Comparison of ENCODE assay signal across 19 cellular contexts in the genomic region with DNA sequence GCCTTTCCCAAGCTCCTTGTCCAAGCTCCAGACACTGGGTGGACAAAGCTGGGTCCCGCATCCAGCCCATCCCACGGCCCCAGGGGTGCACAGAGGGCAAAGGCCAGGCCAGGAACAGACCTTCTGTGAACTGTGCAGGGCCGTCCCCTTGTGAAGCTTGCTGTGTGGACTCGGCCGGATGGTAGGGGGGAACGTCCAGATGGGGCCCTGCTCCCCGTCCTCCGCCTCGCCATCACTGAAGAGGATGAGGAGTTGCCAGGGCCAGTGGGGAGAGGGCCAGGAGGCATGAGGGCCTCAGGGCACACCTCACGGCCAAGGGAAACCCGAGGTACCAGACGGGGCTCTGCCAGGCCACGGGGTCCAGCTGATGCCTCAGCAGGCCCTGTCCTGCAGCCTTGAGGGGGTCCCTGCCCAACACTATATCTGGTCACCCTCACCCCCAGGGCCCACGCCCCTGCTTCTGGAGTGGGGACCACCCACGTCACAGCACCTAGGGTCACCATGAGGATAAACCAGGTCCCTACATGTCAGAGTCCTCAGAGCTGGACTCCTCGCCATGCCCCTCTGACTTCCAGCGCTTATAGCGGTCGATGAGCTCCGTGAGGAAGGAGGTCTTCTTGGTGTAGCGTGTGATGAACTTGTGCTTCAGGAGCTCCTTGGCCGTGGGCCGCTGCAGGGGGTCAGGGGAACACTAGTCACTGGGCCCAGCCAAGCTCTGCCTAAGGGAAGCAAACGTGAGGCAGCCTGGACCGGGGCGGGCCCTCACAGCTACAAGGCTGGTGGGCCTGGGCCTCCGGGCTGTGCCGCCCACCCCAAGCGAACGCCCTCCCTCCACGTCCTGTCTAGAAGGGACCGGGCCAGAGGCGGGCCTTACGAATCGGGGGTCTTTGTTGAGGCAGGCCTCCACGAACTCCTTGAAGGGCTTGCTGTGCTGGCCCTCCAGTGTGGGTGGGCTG. TPM values are rescaled to one million over a fixed set of nuclear protein-coding genes. Genes with fewer than 3 reads are reported as not detected.
DNase-seq lines count a peak whose midpoint lies in the region; ATAC-seq and TF ChIP-seq lines count a peak whose summit lies in the region.
"Had no signal": no experiment of that assay in that cellular context is flagged by ENCODE, and none has a peak within 500 bp of the region (broad histone marks: within the 10 kb centered on the region; RNA-seq: fewer than 3 reads in every experiment).

No MANE protein-coding gene starts in this region.

- TF ChIP-seq EP300 in gastroesophageal sphincter (IDR thresholded peaks at IDR 0.05) = no peak

- H3K27me3 ChIP-seq in psoas muscle (ENCODE audit: insufficient read depth in 3 of 3, low read length in 2 of 3) = no peaks in the 10 kb centered on the region
- H3K27me3 ChIP-seq in gastroesophageal sphincter = no peaks in the 10 kb centered on the region
- H3K27me3 ChIP-seq: SJSA1 had no signal

- intact Hi-C loops in psoas muscle (cut with DNase I) = no loop called here

- ATAC-seq in activated naive CD8-positive, alpha-beta T cell treated with anti-CD3 and anti-CD28 coated beads, Interleukin-2, amount 10 ng/mL, durations not matched to agents 7 days and 5 days (ENCODE audit: low read depth) = no peak
- no peak for ATAC-seq in activated naive CD8-positive, alpha-beta T cell treated with anti-CD3 and anti-CD28 coated beads, Interleukin-2, amount 50 U/mL, for 24 hours
- no peak for ATAC-seq in psoas muscle
- no peak for ATAC-seq in gastroesophageal sphincter
- ATAC-seq: CD8-positive, alpha-beta T cell; HCT116 had no signal

- no peak for TF ChIP-seq CTCF in HEK293 (tag by site-specific recombination; IDR thresholded peaks at IDR 0.05)
- no peak for TF ChIP-seq CTCF in psoas muscle (IDR thresholded peaks at IDR 0.05)
- TF ChIP-seq CTCF in gastroesophageal sphincter (IDR thresholded peaks at IDR 0.05) = no peak

- H3K4me1 ChIP-seq in HEK293 (ENCODE audit: control insufficient read depth, insufficient read depth, low read length) (no peaks in the 10 kb centered on the region), psoas muscle (peaks cover 35% of the 10 kb centered on the region), gastroesophageal sphincter (no peaks in the 10 kb centered on the region)
- H3K4me1 ChIP-seq: SJSA1 had no signal

- peaks cover 12 to 82% of the 10 kb centered on the region in 2 experiments; a peak in 2 of 3 replicates for H3K36me3 ChIP-seq in HEK293 (ENCODE audit: control insufficient read depth in 2 of 2, insufficient read depth in 1 of 2, low read length in 2 of 2)
- peaks cover 8 to 78% of the 10 kb centered on the region in 2 donors for H3K36me3 ChIP-seq in psoas muscle (ENCODE audit: insufficient read depth in 1 of 2, low read depth in 1 of 2)
- peaks cover 0 to 94% of the 10 kb centered on the region in 2 donors for H3K36me3 ChIP-seq in gastroesophageal sphincter

- no peaks in the 10 kb centered on the region for H3K27me3 Mint-ChIP-seq in activated naive CD8-positive, alpha-beta T cell treated with anti-CD3 and anti-CD28 coated beads, Interleukin-2, amount 10 ng/mL, durations not matched to agents 7 days and 5 days
- H3K27me3 Mint-ChIP-seq in activated naive CD8-positive, alpha-beta T cell treated with anti-CD3 and anti-CD28 coated beads, Interleukin-2, amount 50 U/mL, for 24 hours = no peaks in the 10 kb centered on the region

- DNase-seq in activated naive CD8-positive, alpha-beta T cell treated with anti-CD3 and anti-CD28 coated beads, Interleukin-2, amount 10 ng/mL, durations not matched to agents 7 days and 5 days = no peak
- DNase-seq in activated naive CD8-positive, alpha-beta T cell treated with anti-CD3 and anti-CD28 coated beads, Interleukin-2, amount 50 U/mL, for 24 hours = no peak
- DNase-seq in caudate nucleus (lab: John Stamatoyannopoulos, UW) (no peak), psoas muscle (no peak), epidermal melanocyte (ENCODE audit: insufficient read length, low spot score) (no peak), NCI-H748 treated with DMSO at 0.1 percent for 48 hours (lab: John Stamatoyannopoulos, UW) (no peak)
- DNase-seq: AML-193; C1 segment of cervical spinal cord; CD8-positive, alpha-beta T cell; MV-4-11; NCI-H1105 treated with DMSO at 0.1 percent for 48 hours; NCI-H2171; NCI-H345; NCI-H524; NCI-H82 had no signal

- no peak overlapping the region for H3K4me3 ChIP-seq in HEK293 (ENCODE audit: low read depth, low read length)
- no peak overlapping the region for H3K4me3 ChIP-seq in psoas muscle
- H3K4me3 ChIP-seq in gastroesophageal sphincter = no peak overlapping the region
- H3K4me3 ChIP-seq: SJSA1 had no signal

- no peaks in the 10 kb centered on the region for H3K9me3 Mint-ChIP-seq in activated naive CD8-positive, alpha-beta T cell treated with anti-CD3 and anti-CD28 coated beads, Interleukin-2, amount 10 ng/mL, durations not matched to agents 7 days and 5 days
- no peaks in the 10 kb centered on the region for H3K9me3 Mint-ChIP-seq in activated naive CD8-positive, alpha-beta T cell treated with anti-CD3 and anti-CD28 coated beads, Interleukin-2, amount 50 U/mL, for 24 hours
- H3K9me3 Mint-ChIP-seq: CD8-positive, alpha-beta T cell had no signal

- CTCF ChIA-PET in HEK293 (lab: Yijun Ruan, JAX) = no interaction called here

- no peaks in the 10 kb centered on the region for H3K4me1 Mint-ChIP-seq in activated naive CD8-positive, alpha-beta T cell treated with anti-CD3 and anti-CD28 coated beads, Interleukin-2, amount 10 ng/mL, durations not matched to agents 7 days and 5 days
- H3K4me1 Mint-ChIP-seq in activated naive CD8-positive, alpha-beta T cell treated with anti-CD3 and anti-CD28 coated beads, Interleukin-2, amount 50 U/mL, for 24 hours = no peaks in the 10 kb centered on the region

- H3K9me3 ChIP-seq in HEK293 (ENCODE audit: control insufficient read depth, insufficient read depth, low read depth, low read length) (no peaks in the 10 kb centered on the region), psoas muscle (no peaks in the 10 kb centered on the region), gastroesophageal sphincter (no peaks in the 10 kb centered on the region)
- H3K9me3 ChIP-seq: SJSA1 had no signal

- H3K27ac ChIP-seq in HEK293 (ENCODE audit: extremely low read depth, low read depth, low read length) = no peak overlapping the region
- peak overlapping the region; percentile 26 for H3K27ac ChIP-seq in caudate nucleus (ENCODE audit: low read depth, low read length)
- H3K27ac ChIP-seq in psoas muscle = peak overlapping the region; percentile 94
- H3K27ac ChIP-seq in gastroesophageal sphincter = no peak overlapping the region
- H3K27ac ChIP-seq: SJSA1 had no signal

- H3K4me3 Mint-ChIP-seq in activated naive CD8-positive, alpha-beta T cell treated with anti-CD3 and anti-CD28 coated beads, Interleukin-2, amount 10 ng/mL, durations not matched to agents 7 days and 5 days = no peak overlapping the region
- H3K4me3 Mint-ChIP-seq in activated naive CD8-positive, alpha-beta T cell treated with anti-CD3 and anti-CD28 coated beads, Interleukin-2, amount 50 U/mL, for 24 hours = no peak overlapping the region
- H3K4me3 Mint-ChIP-seq: CD8-positive, alpha-beta T cell had no signal

- peak overlapping the region; percentile 51 for H3K27ac Mint-ChIP-seq in activated naive CD8-positive, alpha-beta T cell treated with anti-CD3 and anti-CD28 coated beads, Interleukin-2, amount 10 ng/mL, durations not matched to agents 7 days and 5 days
- no peak overlapping the region for H3K27ac Mint-ChIP-seq in activated naive CD8-positive, alpha-beta T cell treated with anti-CD3 and anti-CD28 coated beads, Interleukin-2, amount 50 U/mL, for 24 hours
- H3K27ac Mint-ChIP-seq: CD8-positive, alpha-beta T cell had no signal

- WGBS in psoas muscle, 3 donors = 91 to 95% (median 91%) methylated on average over 35 to 36 of the region's 36 CpGs
- WGBS in gastroesophageal sphincter (ENCODE audit: low coverage in 1 of 2), 2 donors = no CpG with 5 or more reads among the region's 36 CpGs

- H3K36me3 Mint-ChIP-seq in activated naive CD8-positive, alpha-beta T cell treated with anti-CD3 and anti-CD28 coated beads, Interleukin-2, amount 10 ng/mL, durations not matched to agents 7 days and 5 days = no peaks in the 10 kb centered on the region
- H3K36me3 Mint-ChIP-seq in activated naive CD8-positive, alpha-beta T cell treated with anti-CD3 and anti-CD28 coated beads, Interleukin-2, amount 50 U/mL, for 24 hours (ENCODE audit: low read depth) = peaks cover 5% of the 10 kb centered on the region

- POLR2A ChIA-PET in activated naive CD8-positive, alpha-beta T cell treated with anti-CD3 and anti-CD28 coated beads, Interleukin-2, amount 10 ng/mL, durations not matched to agents 7 days and 5 days (lab: Charles Lee) = interaction anchor here (0.9 kb wide), 1 partner anchor 10 kb away, joined by 3 read pairs; a partner anchor contains a TSS
- POLR2A ChIA-PET in HEK293 (lab: Yijun Ruan, JAX) = interaction anchor here (0.6 to 1.0 kb wide), 2 partner anchors 8 to 18 kb away, joined by 3 to 4 read pairs; no protein-coding TSS in a partner anchor

- no peak for TF ChIP-seq POLR2A in gastroesophageal sphincter (IDR thresholded peaks at IDR 0.05)

TF ChIP-seq in HEK293, 187 proteins besides CTCF, POLR2A, EP300 and RAD21:
- TF ChIP-seq TRIM28 (IDR thresholded peaks at IDR 0.05; ENCODE audit: borderline replicate concordance, low read length) = no peak
- no peak for TF ChIP-seq IKZF3 (tag by site-specific recombination; IDR thresholded peaks at IDR 0.05)
- no peak for TF ChIP-seq SETDB1 (IDR thresholded peaks at IDR 0.05; ENCODE audit: insufficient read length, low read length)
- peak; percentile 26; the same call in 1 of the 2 replicates for TF ChIP-seq SP2 (tag by site-specific recombination; IDR thresholded peaks at IDR 0.05)
- TF ChIP-seq, protein P1, sequence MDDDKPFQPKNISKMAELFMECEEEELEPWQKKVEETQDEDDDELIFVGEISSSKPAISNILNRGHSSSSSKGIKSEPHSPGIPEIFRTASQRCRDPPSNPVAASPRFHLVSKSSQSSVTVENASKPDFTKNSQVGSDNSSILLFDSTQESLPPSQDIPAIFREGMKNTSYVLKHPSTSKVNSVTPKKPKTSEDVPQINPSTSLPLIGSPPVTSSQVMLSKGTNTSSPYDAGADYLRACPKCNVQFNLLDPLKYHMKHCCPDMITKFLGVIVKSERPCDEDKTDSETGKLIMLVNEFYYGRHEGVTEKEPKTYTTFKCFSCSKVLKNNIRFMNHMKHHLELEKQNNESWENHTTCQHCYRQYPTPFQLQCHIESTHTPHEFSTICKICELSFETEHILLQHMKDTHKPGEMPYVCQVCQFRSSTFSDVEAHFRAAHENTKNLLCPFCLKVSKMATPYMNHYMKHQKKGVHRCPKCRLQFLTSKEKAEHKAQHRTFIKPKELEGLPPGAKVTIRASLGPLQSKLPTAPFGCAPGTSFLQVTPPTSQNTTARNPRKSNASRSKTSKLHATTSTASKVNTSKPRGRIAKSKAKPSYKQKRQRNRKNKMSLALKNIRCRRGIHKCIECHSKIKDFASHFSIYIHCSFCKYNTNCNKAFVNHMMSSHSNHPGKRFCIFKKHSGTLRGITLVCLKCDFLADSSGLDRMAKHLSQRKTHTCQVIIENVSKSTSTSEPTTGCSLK (tag by site-specific recombination; IDR thresholded peaks at IDR 0.05) = no peak

RNA-seq across cellular contexts. Expression of a gene that starts 10.0 kb away (rescaled TPM):
- total RNA-seq in activated naive CD8-positive, alpha-beta T cell treated with anti-CD3 and anti-CD28 coated beads, Interleukin-2, amount 10 ng/mL, durations not matched to agents 7 days and 5 days = 100 to 1,000 TPM; 156 to 162 TPM
- total RNA-seq in psoas muscle = 100 to 1,000 TPM; 268 to 382 (median 276) TPM
- polyA plus RNA-seq in psoas muscle = 100 to 1,000 TPM; 227 to 489 (median 385) TPM
- 100 to 1,000 TPM; 125 to 234 (median 174) TPM for total RNA-seq in gastroesophageal sphincter

Comparison
In these comparisons a context has a peak if more than half of its experiments do, and no peak if none do; other contexts are left out.
1. H3K27ac ChIP-seq: peak in caudate nucleus (single experiment) and psoas muscle (single experiment); none in HEK293 (single experiment) and gastroesophageal sphincter (0 of 4).